In the genomic region with DNA sequence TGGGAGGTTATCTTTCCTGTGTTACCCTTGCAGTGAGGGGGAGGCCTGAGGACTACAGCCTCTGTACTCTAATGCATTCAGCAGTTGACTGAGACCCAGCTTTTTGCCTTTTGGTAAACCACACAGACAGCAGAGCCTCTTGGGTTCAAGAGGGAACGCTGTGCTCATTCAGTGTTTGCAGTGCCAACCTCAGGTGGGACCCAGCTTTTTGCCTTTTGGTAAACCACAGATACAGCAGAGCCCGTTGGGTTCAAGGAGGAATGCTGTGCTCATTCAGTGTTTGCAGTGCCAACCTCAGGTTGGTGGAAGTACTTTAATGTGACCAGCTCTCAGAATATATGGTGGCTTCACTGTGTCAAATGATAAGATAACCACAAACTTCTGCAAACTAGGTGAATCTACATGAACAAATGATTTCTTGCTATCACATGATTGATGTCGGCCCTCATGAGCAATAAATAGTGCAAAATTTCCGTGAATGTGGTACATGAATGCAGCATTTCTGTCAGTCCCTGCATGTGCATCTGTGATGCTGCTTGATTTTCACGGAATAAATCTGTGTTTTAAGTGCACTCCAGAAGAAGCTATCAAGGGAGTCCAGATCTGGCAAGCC, we compare ENCODE assay signal across 7 cellular contexts. TPM values are rescaled to one million over a fixed set of nuclear protein-coding genes. Genes with fewer than 3 reads are reported as not detected.
DNase-seq lines count a peak whose midpoint lies in the region; ATAC-seq and TF ChIP-seq lines count a peak whose summit lies in the region.

No MANE protein-coding gene starts in this region.

- peak overlapping the region; percentile 94 to 98 (median 97) for H3K4me3 Mint-ChIP-seq in brain
- H3K4me3 Mint-ChIP-seq in stimulated activated memory B cell treated with anti-CD40 and anti-IgM and Interleukin-4, amounts not matched to agents 10 μg/mL and 1 μg/mL and 100 μg/mL, for 72 hours = peak overlapping the region; percentile 99

- H3K4me1 Mint-ChIP-seq in brain = peaks cover 36% of the 10 kb centered on the region
- peaks cover 40% of the 10 kb centered on the region for H3K4me1 Mint-ChIP-seq in stimulated activated memory B cell treated with anti-CD40 and anti-IgM and Interleukin-4, amounts not matched to agents 10 μg/mL and 1 μg/mL and 100 μg/mL, for 72 hours

- H3K27me3 Mint-ChIP-seq in brain = peaks cover 9% of the 10 kb centered on the region
- peaks cover 21% of the 10 kb centered on the region for H3K27me3 Mint-ChIP-seq in stimulated activated memory B cell treated with anti-CD40 and anti-IgM and Interleukin-4, amounts not matched to agents 10 μg/mL and 1 μg/mL and 100 μg/mL, for 72 hours

- H3K27ac ChIP-seq in substantia nigra (ENCODE audit: low read depth, low read length, poor library complexity, severe bottlenecking) = no peak overlapping the region

- no peak for TF ChIP-seq CTCF in brain (conservative IDR thresholded peaks at IDR 0.05)

- DNase-seq in NCI-H2029 (lab: John Stamatoyannopoulos, UW) = no peak
- DNase-seq in substantia nigra (lab: John Stamatoyannopoulos, UW) = no peak
- no peak for DNase-seq in medulla oblongata (ENCODE audit: extremely low spot score)

- H3K9me3 Mint-ChIP-seq in brain = peaks cover 0 to 5% (median 0%) of the 10 kb centered on the region in 5 experiments
- H3K9me3 Mint-ChIP-seq in stimulated activated memory B cell treated with anti-CD40 and anti-IgM and Interleukin-4, amounts not matched to agents 10 μg/mL and 1 μg/mL and 100 μg/mL, for 72 hours = no peaks in the 10 kb centered on the region

- peak; percentile 23 for ATAC-seq in HG03571 (IDR thresholded peaks at IDR 0.05; ENCODE audit: unreplicated experiment)
- ATAC-seq in stimulated activated memory B cell treated with anti-CD40 and anti-IgM and Interleukin-4, amounts not matched to agents 10 μg/mL and 1 μg/mL and 100 μg/mL, for 72 hours = no peak

- peak; percentile 10 for TF ChIP-seq POLR2A in GM19099 (IDR thresholded peaks at IDR 0.05; ENCODE audit: extremely low read depth, insufficient read length, low read depth)

- peak overlapping the region in 2 of 5 experiments; percentile 53 to 82 for H3K27ac Mint-ChIP-seq in brain
- H3K27ac Mint-ChIP-seq in stimulated activated memory B cell treated with anti-CD40 and anti-IgM and Interleukin-4, amounts not matched to agents 10 μg/mL and 1 μg/mL and 100 μg/mL, for 72 hours = peak overlapping the region; percentile 93

- no peaks in the 10 kb centered on the region for H3K36me3 Mint-ChIP-seq in brain
- no peaks in the 10 kb centered on the region for H3K36me3 Mint-ChIP-seq in stimulated activated memory B cell treated with anti-CD40 and anti-IgM and Interleukin-4, amounts not matched to agents 10 μg/mL and 1 μg/mL and 100 μg/mL, for 72 hours

RNA-seq across cellular contexts. Expression of a gene that starts 1.7 kb away (rescaled TPM):
- 0.39 TPM for polyA plus RNA-seq in brain (ENCODE audit: insufficient read depth, low read depth, low replicate concordance)
